Comparison of ENCODE assay signal across 9 cellular contexts in genomic region chr10:93554760-93555432, GRCh38. TPM values are rescaled to one million over a fixed set of nuclear protein-coding genes. Genes with fewer than 3 reads are reported as not detected.
DNase-seq lines count a peak whose midpoint lies in the region; ATAC-seq, FAIRE-seq and TF ChIP-seq lines count a peak whose summit lies in the region.
"Had no signal": no experiment of that assay in that cellular context is flagged by ENCODE, and none has a peak within 500 bp of the region (broad histone marks: within the 10 kb centered on the region; RNA-seq: fewer than 3 reads in every experiment).

No MANE protein-coding gene starts in this region.

- no peak for ATAC-seq in activated B cell treated with CpG ODN at 0.5 μM for 24 hours (ENCODE audit: low read depth)
- ATAC-seq in GM18861 (IDR thresholded peaks at IDR 0.05; ENCODE audit: unreplicated experiment) = no peak

- no peaks in the 10 kb centered on the region for H3K9me3 Mint-ChIP-seq in activated B cell treated with CpG ODN at 0.5 μM for 24 hours

- H3K27me3 Mint-ChIP-seq in activated B cell treated with CpG ODN at 0.5 μM for 24 hours = peaks cover 2% of the 10 kb centered on the region

- no peak overlapping the region for H3K4me3 ChIP-seq in BE2C (ENCODE audit: low read depth, low read length)

- CTCF ChIA-PET in activated B cell treated with CpG ODN at 0.5 μM for 24 hours (lab: Charles Lee) = interaction anchor here (0.7 to 2.5 kb wide), 10 partner anchors 11 to 367 kb away, joined by 3 to 33 read pairs (median 5); no protein-coding TSS in a partner anchor

- H3K27ac Mint-ChIP-seq in activated B cell treated with CpG ODN at 0.5 μM for 24 hours = no peak overlapping the region
- H3K27ac Mint-ChIP-seq: IgD-negative memory B cell had no signal

- peak; percentile 66 for FAIRE-seq in GM19239 (lab: Jason Lieb, UNC)

- H3K4me3 Mint-ChIP-seq in activated B cell treated with CpG ODN at 0.5 μM for 24 hours = no peak overlapping the region
- H3K4me3 Mint-ChIP-seq: IgD-negative memory B cell had no signal

- TF ChIP-seq CTCF in BE2C (IDR thresholded peaks at IDR 0.05; ENCODE audit: low read depth, low read length) = peak; percentile 81
- TF ChIP-seq CTCF in activated B cell treated with CpG ODN at 0.5 μM for 24 hours (IDR thresholded peaks at IDR 0.05) = no peak

- H3K36me3 Mint-ChIP-seq in activated B cell treated with CpG ODN at 0.5 μM for 24 hours (ENCODE audit: low read depth) = no peaks in the 10 kb centered on the region
- H3K36me3 Mint-ChIP-seq: IgD-negative memory B cell had no signal

- no peaks in the 10 kb centered on the region for H3K27me3 ChIP-seq in BE2C

- no peaks in the 10 kb centered on the region for H3K4me1 Mint-ChIP-seq in activated B cell treated with CpG ODN at 0.5 μM for 24 hours
- H3K4me1 Mint-ChIP-seq: IgD-negative memory B cell had no signal

- DNase-seq in BE2C = peak; percentile 73
- DNase-seq in GM19239 (ENCODE audit: insufficient read length, low spot score) = peak; percentile 44
- DNase-seq in NCI-H146 (lab: John Stamatoyannopoulos, UW) = peak; percentile 74
- peak; percentile 31 for DNase-seq in activated B cell treated with CpG ODN at 0.5 μM for 24 hours
- DNase-seq in effector CD8-positive, alpha-beta T cell (lab: John Stamatoyannopoulos, UW) = peak; percentile 1
- DNase-seq in medulla oblongata (ENCODE audit: extremely low spot score) = peak; percentile 88
- DNase-seq in stimulated activated CD8-positive, alpha-beta memory T cell treated with anti-CD3 and anti-CD28 coated beads, Interleukin-7, amount 100 ng/mL, for 24 hours (ENCODE audit: low read depth) = peak; percentile 33

- no peaks in the 10 kb centered on the region for H3K4me1 ChIP-seq in BE2C

- H3K9me3 ChIP-seq in BE2C = no peaks in the 10 kb centered on the region; the same call in 1 of the 2 replicates

- no peaks in the 10 kb centered on the region for H3K36me3 ChIP-seq in BE2C

- POLR2A ChIA-PET in activated B cell treated with CpG ODN at 0.5 μM for 24 hours (lab: Charles Lee) = interaction anchor here (0.5 kb wide), 1 partner anchor 130 kb away, joined by 10 read pairs; no protein-coding TSS in a partner anchor

- intact Hi-C loops in activated B cell treated with CpG ODN at 0.5 μM for 24 hours (cut with micrococcal nuclease) = loop anchor here (1.0 kb wide), 2 partner anchors 125 to 261 kb away; no protein-coding TSS in a partner anchor

RNA-seq across cellular contexts. Expression of gene FFAR4, which starts 11.6 kb away (rescaled TPM):
- not detected for polyA plus RNA-seq in BE2C (2012; ENCODE audit: insufficient read depth, insufficient read length, low read depth)
- total RNA-seq in activated B cell treated with CpG ODN at 0.5 μM for 24 hours = not detected in 2 replicates
- polyA plus RNA-seq: IgD-negative memory B cell had no signal

RNA-seq across cellular contexts. Expression of gene RBP4, which starts 46.1 kb away (rescaled TPM):
- not detected for polyA plus RNA-seq in BE2C (2012; ENCODE audit: insufficient read depth, insufficient read length, low read depth)
- total RNA-seq in activated B cell treated with CpG ODN at 0.5 μM for 24 hours = not detected in 2 replicates
- polyA plus RNA-seq: IgD-negative memory B cell had no signal

RNA-seq across cellular contexts. Expression of gene PDE6C, which starts 57.4 kb away (rescaled TPM):
- polyA plus RNA-seq in BE2C (2012; ENCODE audit: insufficient read depth, insufficient read length, low read depth) = 0.65 TPM
- not detected in 2 replicates for total RNA-seq in activated B cell treated with CpG ODN at 0.5 μM for 24 hours
- polyA plus RNA-seq: IgD-negative memory B cell had no signal

RNA-seq across cellular contexts. Expression of gene CEP55, which starts 58.5 kb away (rescaled TPM):
- polyA plus RNA-seq in BE2C (2012; ENCODE audit: insufficient read depth, insufficient read length, low read depth) = 2.0 TPM
- total RNA-seq in activated B cell treated with CpG ODN at 0.5 μM for 24 hours = 0.95 and 1.6 TPM in 2 replicates

Comparison
In these comparisons a context has a peak if more than half of its experiments do, and no peak if none do; other contexts are left out.
1. DNase-seq: peak in every context shown above with its lines; median percentile 88 in medulla oblongata; 74 in NCI-H146; 73 in BE2C; 44 in GM19239; 33 in stimulated activated CD8-positive, alpha-beta memory T cell treated with anti-CD3 and anti-CD28 coated beads, Interleukin-7, amount 100 ng/mL, for 24 hours; 31 in activated B cell treated with CpG ODN at 0.5 μM for 24 hours; 1 in effector CD8-positive, alpha-beta T cell.